Comparison of ENCODE assay signal across 8 cellular contexts in the genomic region with DNA sequence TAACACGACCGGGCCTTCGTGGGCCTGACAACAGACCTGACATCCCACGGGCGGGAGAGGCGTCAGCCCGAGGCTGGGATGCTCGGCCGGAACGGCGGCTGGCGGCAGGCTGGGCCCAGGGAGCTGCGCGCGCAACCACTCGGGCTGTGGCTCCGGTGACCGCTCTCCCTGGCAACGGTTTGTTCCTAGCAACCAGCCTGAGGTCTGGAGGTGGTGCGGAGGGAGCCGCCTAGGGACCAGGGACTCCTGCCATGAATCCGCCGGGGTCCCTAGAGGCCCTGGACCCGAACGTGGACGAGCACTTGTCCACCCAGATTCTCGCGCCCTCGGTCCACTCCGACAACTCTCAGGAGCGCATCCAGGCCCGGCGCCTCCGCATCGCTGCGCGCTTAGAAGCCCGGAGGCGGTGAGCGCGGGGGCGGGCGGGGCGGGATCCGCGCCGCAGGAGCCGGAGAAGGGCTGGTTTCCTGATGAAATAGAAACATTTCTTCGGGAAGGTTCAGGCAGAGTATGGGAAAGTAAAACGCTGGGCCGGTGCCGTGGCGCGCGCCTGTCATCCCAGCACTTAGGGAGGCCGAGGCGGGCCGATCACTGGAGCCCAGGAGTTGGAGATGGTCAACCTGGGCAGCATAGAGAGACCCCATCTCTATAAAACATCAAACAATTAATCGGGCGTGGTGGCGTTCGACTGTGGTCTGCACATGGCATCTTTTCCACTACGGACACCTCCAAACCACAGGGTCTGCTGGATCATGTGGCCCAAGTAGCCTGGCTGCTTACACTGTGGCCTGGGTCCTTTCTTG. TPM values are rescaled to one million over a fixed set of nuclear protein-coding genes. Genes with fewer than 3 reads are reported as not detected.
DNase-seq lines count a peak whose midpoint lies in the region; ATAC-seq and TF ChIP-seq lines count a peak whose summit lies in the region.

A gene (plus strand): TSS at position 182 of the 803 bp plus-strand sequence. CDS start 70 bp downstream, at position 252.

- H3K27ac ChIP-seq in A673 (ENCODE audit: low read depth, low read length, poor library complexity, severe bottlenecking) = no peak within 1 kb of the TSS
- H3K27ac ChIP-seq in dorsolateral prefrontal cortex = peak within 1 kb of the TSS in 51 of 59 donors; percentile 17 to 90 (median 61)

- DNase-seq in A673 (ENCODE audit: low spot score) (peak; percentile 77), GM19238 (ENCODE audit: insufficient read length, low spot score) (peak; percentile 27), NCI-H748 (lab: John Stamatoyannopoulos, UW; ENCODE audit: unreplicated experiment) (peak; percentile 92), dorsolateral prefrontal cortex (peak; percentile 43 to 82 (median 72)), kidney tubule cell (ENCODE audit: low spot score) (peak; percentile 84), SKM-1 (lab: John Stamatoyannopoulos, UW; ENCODE audit: unreplicated experiment) (no peak)
- no peak for DNase-seq in stimulated activated effector memory CD8-positive, alpha-beta T cell treated with anti-CD3 and anti-CD28 coated beads, Interleukin-12 subunit alpha, Interleukin-12 subunit beta, amount 100 ng/mL, for 72 hours (ENCODE audit: low spot score in 2 of 2)

- no peak within 1 kb of the TSS for H3K4me3 Mint-ChIP-seq in stimulated activated effector memory CD8-positive, alpha-beta T cell treated with anti-CD3 and anti-CD28 coated beads, Interleukin-12 subunit alpha, Interleukin-12 subunit beta, amount 100 ng/mL, for 72 hours

- no TSS peak for BruUV-seq in A673 (replicated peaks; lab: Mats Ljungman, UMichigan)

- ATAC-seq in stimulated activated effector memory CD8-positive, alpha-beta T cell treated with anti-CD3 and anti-CD28 coated beads, Interleukin-12 subunit alpha, Interleukin-12 subunit beta, amount 100 ng/mL, for 72 hours = peak; percentile 47
- ATAC-seq in GM18502 (IDR thresholded peaks at IDR 0.05; ENCODE audit: poor library complexity, unreplicated experiment) = no peak

- no peaks in the 10 kb centered on the region for H3K9me3 Mint-ChIP-seq in stimulated activated effector memory CD8-positive, alpha-beta T cell treated with anti-CD3 and anti-CD28 coated beads, Interleukin-12 subunit alpha, Interleukin-12 subunit beta, amount 100 ng/mL, for 72 hours

- POLR2A ChIA-PET in A673 (lab: Charles Lee; ENCODE audit: low non-redundant PET) = no interaction called here

- H3K36me3 Mint-ChIP-seq in stimulated activated effector memory CD8-positive, alpha-beta T cell treated with anti-CD3 and anti-CD28 coated beads, Interleukin-12 subunit alpha, Interleukin-12 subunit beta, amount 100 ng/mL, for 72 hours = peaks cover 5% of the 10 kb centered on the region

- no peaks in the 10 kb centered on the region for H3K36me3 ChIP-seq in A673 (ENCODE audit: insufficient read depth, low read length, poor library complexity, severe bottlenecking)

- intact Hi-C loops in A673 (cut with micrococcal nuclease; ENCODE audit: unreplicated experiment) (no loop called here), dorsolateral prefrontal cortex (cut with DNase I) (no loop called here)

- H3K9me3 ChIP-seq in A673 (ENCODE audit: low read depth, low read length, poor library complexity, severe bottlenecking) = no peaks in the 10 kb centered on the region

- peak within 1 kb of the TSS; percentile 45 for H3K4me3 ChIP-seq in A673 (ENCODE audit: low read depth, low read length, poor library complexity, severe bottlenecking)
- peak within 1 kb of the TSS in 58 of 59 donors; percentile 7 to 69 (median 54) for H3K4me3 ChIP-seq in dorsolateral prefrontal cortex

- peaks cover 10% of the 10 kb centered on the region for H3K4me1 ChIP-seq in A673 (ENCODE audit: insufficient read depth, low read length, poor library complexity, severe bottlenecking)

- H3K27ac Mint-ChIP-seq in stimulated activated effector memory CD8-positive, alpha-beta T cell treated with anti-CD3 and anti-CD28 coated beads, Interleukin-12 subunit alpha, Interleukin-12 subunit beta, amount 100 ng/mL, for 72 hours = no peak within 1 kb of the TSS

- CTCF ChIA-PET in A673 (lab: Charles Lee) = no interaction called here

- H3K27me3 ChIP-seq in A673 (replicated peaks; ENCODE audit: insufficient read depth, low read depth, low read length, poor library complexity) = no peaks in the 10 kb centered on the region
- H3K27me3 ChIP-seq in dorsolateral prefrontal cortex = peaks cover 0 to 4% (median 0%) of the 10 kb centered on the region in 45 donors

- no peak for TF ChIP-seq CTCF in A673 (conservative IDR thresholded peaks at IDR 0.05; ENCODE audit: low read depth, low read length)
- TF ChIP-seq CTCF in dorsolateral prefrontal cortex (IDR thresholded peaks at IDR 0.05 in 54 of 56, conservative IDR thresholded peaks at IDR 0.05 in 2 of 56; ENCODE audit: low read depth in 1 of 56, partially characterized antibody in 56 of 56) = peak in 1 of 56 donors; percentile 10

- H3K4me1 Mint-ChIP-seq in stimulated activated effector memory CD8-positive, alpha-beta T cell treated with anti-CD3 and anti-CD28 coated beads, Interleukin-12 subunit alpha, Interleukin-12 subunit beta, amount 100 ng/mL, for 72 hours = peaks cover 3% of the 10 kb centered on the region

RNA-seq across cellular contexts. Expression of the gene that starts here (rescaled TPM):
- total RNA-seq in A673 (2021) (not detected in 2 replicates), dorsolateral prefrontal cortex (1 to 10 TPM; 1.0 to 6.9 (median 3.3) TPM)

Comparison
In these comparisons a context has a peak if more than half of its experiments do, and no peak if none do; other contexts are left out.
1. Peak in DNase-seq and H3K4me3 ChIP-seq in A673; RNA of the gene not detected or under 1 TPM.
2. DNase-seq: peak in GM19238 (single experiment), NCI-H748 (single experiment), dorsolateral prefrontal cortex (10 of 10) and kidney tubule cell (single experiment); none in stimulated activated effector memory CD8-positive, alpha-beta T cell treated with anti-CD3 and anti-CD28 coated beads, Interleukin-12 subunit alpha, Interleukin-12 subunit beta, amount 100 ng/mL, for 72 hours (0 of 2) and SKM-1 (single experiment).